ENCODE assay signal across 33 cellular contexts in genomic region chr12:38961044-38961443, GRCh38.
"Had no signal": no experiment of that assay in that cellular context is flagged by ENCODE, and none has a peak within 500 bp of the region (broad histone marks: within the 10 kb centered on the region; RNA-seq: fewer than 3 reads in every experiment).

No MANE protein-coding gene starts in this region.

- H3K4me1 Mint-ChIP-seq: activated B cell treated with CpG ODN at 0.5 μM for 24 hours; activated CD4-positive, alpha-beta T cell treated with anti-CD3 and anti-CD28 coated beads, Interleukin-2, amount 10 ng/mL, durations not matched to agents 24 days and 14 days; activated naive CD4-positive, alpha-beta T cell treated with anti-CD3 and anti-CD28 coated beads, Interleukin-2, amount 10 ng/mL, durations not matched to agents 7 days and 5 days; activated naive CD4-positive, alpha-beta T cell treated with anti-CD3 and anti-CD28 coated beads, Interleukin-2, amount 50 U/mL, for 24 hours; activated naive CD8-positive, alpha-beta T cell treated with anti-CD3 and anti-CD28 coated beads, Interleukin-2, amount 10 ng/mL, durations not matched to agents 7 days and 5 days; activated naive CD8-positive, alpha-beta T cell treated with anti-CD3 and anti-CD28 coated beads, Interleukin-2, amount 50 U/mL, for 24 hours; brain; central memory CD8-positive, alpha-beta T cell had no signal

- H3K9me3 Mint-ChIP-seq: activated CD8-positive, alpha-beta T cell treated with anti-CD3 and anti-CD28 coated beads for 36 hours; activated naive CD4-positive, alpha-beta T cell treated with anti-CD3 and anti-CD28 coated beads, Interleukin-2, amount 10 ng/mL, durations not matched to agents 7 days and 5 days; activated naive CD4-positive, alpha-beta T cell treated with anti-CD3 and anti-CD28 coated beads, Interleukin-2, amount 50 U/mL, for 24 hours; activated T-cell treated with anti-CD3 and anti-CD28 coated beads, Interleukin-2, amount 50 U/mL, for 24 hours; activated T-helper 2 cell treated with anti-CD3 and anti-CD28 coated beads, Interferon-gamma antibody, Interleukin-2, Interleukin-4, amounts not matched to agents 10 μg/mL and 5 μg/mL and 100 μg/mL, durations not matched to agents 14 hours and 24 hours and 36 hours; central memory CD8-positive, alpha-beta T cell; T-helper 1 cell treated with Interleukin-12 subunit alpha and Interleukin-12 subunit beta and Interleukin-4 antibody, amounts not matched to agents 30 μg/mL and 1 μg/mL, for 36 hours; T-helper 2 cell treated with Interferon-gamma antibody and Interleukin-4, amounts not matched to agents 5 μg/mL and 100 μg/mL, for 36 hours had no signal

- H3K4me1 ChIP-seq: ascending aorta had no signal

- H3K36me3 ChIP-seq: ascending aorta, cardiac muscle cell had no signal

- H3K9me3 ChIP-seq: ascending aorta had no signal

- ATAC-seq: activated CD8-positive, alpha-beta T cell treated with anti-CD3 and anti-CD28 coated beads for 36 hours; activated naive CD8-positive, alpha-beta T cell treated with anti-CD3 and anti-CD28 coated beads, Interleukin-2, amount 50 U/mL, for 24 hours had no signal

- H3K36me3 Mint-ChIP-seq: activated CD4-positive, alpha-beta memory T cell treated with anti-CD3 and anti-CD28 coated beads for 36 hours; activated naive CD4-positive, alpha-beta T cell treated with anti-CD3 and anti-CD28 coated beads, Interleukin-2, amount 10 ng/mL, durations not matched to agents 7 days and 5 days; activated naive CD4-positive, alpha-beta T cell treated with anti-CD3 and anti-CD28 coated beads, Interleukin-2, amount 50 U/mL, for 24 hours; activated naive CD8-positive, alpha-beta T cell; activated naive CD8-positive, alpha-beta T cell treated with anti-CD3 and anti-CD28 coated beads, Interleukin-2, amount 10 ng/mL, durations not matched to agents 7 days and 5 days; brain had no signal

- H3K27ac ChIP-seq: ascending aorta, cardiac muscle cell, VCaP had no signal

- H3K27ac Mint-ChIP-seq: activated B cell treated with CpG ODN at 0.5 μM for 24 hours; activated CD4-positive, alpha-beta memory T cell treated with anti-CD3 and anti-CD28 coated beads for 36 hours; activated CD4-positive, alpha-beta T cell treated with anti-CD3 and anti-CD28 coated beads, Interleukin-2, amount 10 ng/mL, durations not matched to agents 24 days and 14 days; activated CD8-positive, alpha-beta T cell treated with anti-CD3 and anti-CD28 coated beads for 36 hours; activated naive CD4-positive, alpha-beta T cell treated with anti-CD3 and anti-CD28 coated beads, Interleukin-2, amount 10 ng/mL, durations not matched to agents 7 days and 5 days; activated naive CD4-positive, alpha-beta T cell treated with anti-CD3 and anti-CD28 coated beads, Interleukin-2, amount 50 U/mL, for 24 hours; activated naive CD8-positive, alpha-beta T cell; activated naive CD8-positive, alpha-beta T cell treated with anti-CD3 and anti-CD28 coated beads, Interleukin-2, amount 10 ng/mL, durations not matched to agents 7 days and 5 days; activated naive CD8-positive, alpha-beta T cell treated with anti-CD3 and anti-CD28 coated beads, Interleukin-2, amount 50 U/mL, for 24 hours; activated T-cell treated with anti-CD3 and anti-CD28 coated beads, Interleukin-2, amount 50 U/mL, for 24 hours; activated T-helper 2 cell treated with anti-CD3 and anti-CD28 coated beads, Interferon-gamma antibody, Interleukin-2, Interleukin-4, amounts not matched to agents 10 μg/mL and 5 μg/mL and 100 μg/mL, durations not matched to agents 14 hours and 24 hours and 36 hours; brain; T-helper 1 cell treated with Interleukin-12 subunit alpha and Interleukin-12 subunit beta and Interleukin-4 antibody, amounts not matched to agents 30 μg/mL and 1 μg/mL, for 36 hours; T-helper 2 cell treated with Interferon-gamma antibody and Interleukin-4, amounts not matched to agents 5 μg/mL and 100 μg/mL, for 36 hours had no signal

- DNase-seq: activated B cell treated with CpG ODN at 0.5 μM for 24 hours; activated CD4-positive, alpha-beta memory T cell treated with anti-CD3 and anti-CD28 coated beads for 36 hours; activated CD4-positive, alpha-beta T cell treated with anti-CD3 and anti-CD28 coated beads for 4 hours; activated CD4-positive, alpha-beta T cell treated with anti-CD3 and anti-CD28 coated beads, Interleukin-2, amount 10 ng/mL, durations not matched to agents 24 days and 14 days; activated CD4-positive, alpha-beta T cell treated with anti-CD3 and anti-CD28 coated beads, Interleukin-2, amount 50 U/mL, for 1 hour; activated CD4-positive, alpha-beta T cell treated with anti-CD3 and anti-CD28 coated beads, Interleukin-2, amount 50 U/mL, for 4 hours; activated CD4-positive, CD25-positive, alpha-beta regulatory T cell treated with anti-CD3 and anti-CD28 coated beads, Interleukin-2, amount 50 U/mL, for 72 hours; activated CD8-positive, alpha-beta memory T cell treated with anti-CD3 and anti-CD28 coated beads, Interleukin-2, amount 50 U/mL, for 48 hours; activated CD8-positive, alpha-beta T cell treated with anti-CD3 and anti-CD28 coated beads for 36 hours; activated effector memory CD4-positive, alpha-beta T cell treated with Interleukin-2 at 50 U/mL for 16 hours; activated gamma-delta T cell; activated naive CD4-positive, alpha-beta T cell treated with anti-CD3 and anti-CD28 coated beads, Interleukin-2, amount 10 ng/mL, durations not matched to agents 7 days and 5 days; activated naive CD4-positive, alpha-beta T cell treated with Interleukin-2 at 50 U/mL for 16 hours; activated naive CD8-positive, alpha-beta T cell treated with anti-CD3 and anti-CD28 coated beads, Interleukin-2, amount 10 ng/mL, durations not matched to agents 7 days and 5 days; activated naive CD8-positive, alpha-beta T cell treated with anti-CD3 and anti-CD28 coated beads, Interleukin-2, amount 50 U/mL, for 24 hours; activated T-cell treated with anti-CD3 and anti-CD28 coated beads, Interleukin-2, amount 50 U/mL, for 24 hours; activated T-cell treated with anti-CD3 and anti-CD28 coated beads, Interleukin-2, amount 50 U/mL, for 48 hours; amygdala; anterior cingulate cortex; caudate nucleus; cerebellar nuclear complex; T-helper 2 cell; T-helper 9 cell had no signal

- H3K27me3 ChIP-seq: ascending aorta, cardiac muscle cell had no signal

- H3K4me3 Mint-ChIP-seq: activated B cell treated with CpG ODN at 0.5 μM for 24 hours; activated CD4-positive, alpha-beta memory T cell treated with anti-CD3 and anti-CD28 coated beads for 36 hours; activated CD4-positive, alpha-beta T cell treated with anti-CD3 and anti-CD28 coated beads, Interleukin-2, amount 10 ng/mL, durations not matched to agents 24 days and 14 days; activated CD8-positive, alpha-beta T cell treated with anti-CD3 and anti-CD28 coated beads for 36 hours; activated naive CD4-positive, alpha-beta T cell treated with anti-CD3 and anti-CD28 coated beads, Interleukin-2, amount 10 ng/mL, durations not matched to agents 7 days and 5 days; activated naive CD4-positive, alpha-beta T cell treated with anti-CD3 and anti-CD28 coated beads, Interleukin-2, amount 50 U/mL, for 24 hours; activated naive CD8-positive, alpha-beta T cell; activated naive CD8-positive, alpha-beta T cell treated with anti-CD3 and anti-CD28 coated beads, Interleukin-2, amount 10 ng/mL, durations not matched to agents 7 days and 5 days; activated naive CD8-positive, alpha-beta T cell treated with anti-CD3 and anti-CD28 coated beads, Interleukin-2, amount 50 U/mL, for 24 hours; activated T-cell treated with anti-CD3 and anti-CD28 coated beads, Interleukin-2, amount 50 U/mL, for 24 hours; brain; central memory CD8-positive, alpha-beta T cell; T-helper 1 cell treated with Interleukin-12 subunit alpha and Interleukin-12 subunit beta and Interleukin-4 antibody, amounts not matched to agents 30 μg/mL and 1 μg/mL, for 36 hours; T-helper 2 cell treated with Interferon-gamma antibody and Interleukin-4, amounts not matched to agents 5 μg/mL and 100 μg/mL, for 36 hours had no signal

- H3K4me3 ChIP-seq: ascending aorta, cardiac muscle cell had no signal

- H3K27me3 Mint-ChIP-seq: activated B cell treated with CpG ODN at 0.5 μM for 24 hours; activated CD4-positive, alpha-beta memory T cell treated with anti-CD3 and anti-CD28 coated beads for 36 hours; activated CD4-positive, alpha-beta T cell treated with anti-CD3 and anti-CD28 coated beads, Interleukin-2, amount 10 ng/mL, durations not matched to agents 24 days and 14 days; activated CD8-positive, alpha-beta T cell treated with anti-CD3 and anti-CD28 coated beads for 36 hours; activated naive CD4-positive, alpha-beta T cell treated with anti-CD3 and anti-CD28 coated beads, Interleukin-2, amount 10 ng/mL, durations not matched to agents 7 days and 5 days; activated naive CD4-positive, alpha-beta T cell treated with anti-CD3 and anti-CD28 coated beads, Interleukin-2, amount 50 U/mL, for 24 hours; activated naive CD8-positive, alpha-beta T cell treated with anti-CD3 and anti-CD28 coated beads, Interleukin-2, amount 10 ng/mL, durations not matched to agents 7 days and 5 days; activated naive CD8-positive, alpha-beta T cell treated with anti-CD3 and anti-CD28 coated beads, Interleukin-2, amount 50 U/mL, for 24 hours; activated T-cell treated with anti-CD3 and anti-CD28 coated beads, Interleukin-2, amount 50 U/mL, for 24 hours had no signal
